8 cellular contexts compared by ENCODE assay signal in the genomic region with DNA sequence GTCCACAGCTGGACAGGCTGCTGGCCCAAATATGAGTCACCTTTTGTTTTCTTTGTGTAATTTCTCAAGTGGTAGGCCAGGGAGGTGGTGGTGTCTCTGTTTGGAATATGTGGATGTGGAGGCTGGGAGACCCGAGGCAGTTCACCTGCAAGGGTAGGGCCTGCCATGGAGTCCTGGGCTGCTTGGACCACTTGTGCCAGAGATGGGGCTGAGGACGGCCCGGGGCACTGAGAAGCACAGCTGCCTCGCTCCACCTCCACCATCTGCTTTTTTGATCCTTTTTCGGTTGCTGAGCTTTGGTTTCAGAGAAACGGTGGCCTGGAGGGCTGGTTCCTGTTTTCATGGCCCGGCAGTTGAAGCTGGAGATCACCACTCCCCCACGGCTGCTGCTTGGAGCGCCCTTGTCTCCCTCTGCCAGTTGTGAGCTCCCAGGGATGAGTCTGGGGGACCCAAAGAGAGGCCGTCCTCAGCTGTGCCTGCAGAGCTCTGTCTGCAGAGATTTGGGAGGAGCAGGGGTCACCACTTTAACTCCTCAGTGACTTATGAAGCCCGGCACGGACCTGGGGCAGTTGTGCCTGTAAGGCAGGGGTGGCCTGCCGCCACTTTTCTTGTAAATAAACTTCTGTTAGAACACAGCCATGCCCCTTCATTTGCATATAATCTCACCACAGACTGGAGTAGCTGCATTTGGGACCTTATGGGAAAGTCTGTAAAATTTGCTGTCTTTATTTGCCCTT. TPM values are rescaled to one million over a fixed set of nuclear protein-coding genes. Genes with fewer than 3 reads are reported as not detected.
DNase-seq lines count a peak whose midpoint lies in the region; ATAC-seq and TF ChIP-seq lines count a peak whose summit lies in the region.

No MANE protein-coding gene starts in this region.

- 63 to 69% (median 66%) methylated on average over 10 to 13 of the region's 13 CpGs for WGBS in heart left ventricle, 4 donors

- H3K4me1 ChIP-seq in heart left ventricle = peaks cover 10 to 86% (median 54%) of the 10 kb centered on the region in 12 donors

- no peak for TF ChIP-seq CTCF in heart left ventricle (IDR thresholded peaks at IDR 0.05)

- H3K4me3 Mint-ChIP-seq in T-cell = peak overlapping the region in 1 of 3 donors; percentile 48

- no peak for TF ChIP-seq POLR2A in heart left ventricle (IDR thresholded peaks at IDR 0.05)

- H3K27me3 ChIP-seq in heart left ventricle = no peaks in the 10 kb centered on the region

- H3K4me1 Mint-ChIP-seq in T-cell = peaks cover 58 to 75% (median 64%) of the 10 kb centered on the region in 3 donors

- peaks cover 17% of the 10 kb centered on the region for H3K36me3 Mint-ChIP-seq in T-cell

- no peaks in the 10 kb centered on the region for H3K9me3 ChIP-seq in heart left ventricle

- no peak overlapping the region for H3K4me3 ChIP-seq in heart left ventricle

- H3K27ac Mint-ChIP-seq in T-cell = peak overlapping the region; percentile 98 to 99

- POLR2A ChIA-PET in T-cell (lab: Charles Lee) = no interaction called here

- no peaks in the 10 kb centered on the region for H3K9me3 Mint-ChIP-seq in T-cell

- CTCF ChIA-PET in T-cell (lab: Charles Lee) = interaction anchor here (0.5 to 1.4 kb wide), 8 partner anchors 34 to 340 kb away, joined by 3 to 6 read pairs (median 4); no protein-coding TSS in a partner anchor

- peaks cover 0 to 32% (median 10%) of the 10 kb centered on the region in 9 donors for H3K36me3 ChIP-seq in heart left ventricle

- intact Hi-C loops in heart left ventricle (cut with DNase I) = no loop called here

- H3K27me3 Mint-ChIP-seq in T-cell = no peaks in the 10 kb centered on the region

- DNase-seq in CMK (ENCODE audit: low read depth) = peak; percentile 52
- peak; percentile 73 for DNase-seq in GM19240 (ENCODE audit: insufficient read length, low spot score)
- peak in 1 of 34 experiments; percentile 34 for DNase-seq in T-cell
- DNase-seq in heart left ventricle = peak in 2 of 5 donors; percentile 45 to 65
- no peak for DNase-seq in HuH-7.5 (ENCODE audit: low spot score)
- DNase-seq in activated CD4-positive, CD25-positive, alpha-beta regulatory T cell treated with anti-CD3 and anti-CD28 coated beads, Interleukin-2, amount 50 U/mL, for 72 hours = no peak
- no peak for DNase-seq in HK-2 (ENCODE audit: unreplicated experiment)

- H3K27ac ChIP-seq in heart left ventricle = peak overlapping the region in 11 of 12 donors; percentile 5 to 88 (median 61)

- ATAC-seq in HG03196 (IDR thresholded peaks at IDR 0.05; ENCODE audit: unreplicated experiment) (peak; percentile 34), T-cell (replicated peaks in 1 of 4) (no peak), heart left ventricle (no peak)

RNA-seq across cellular contexts. Expression of gene TTC7A, which starts 42.2 kb away (rescaled TPM):
- total RNA-seq in T-cell (10 to 100 TPM; 38.9 to 52.6 (median 43.7) TPM), heart left ventricle (10 to 100 TPM in 2 of 9 donors, 1 to 10 TPM in 7; 5.6 to 18.5 (median 8.1) TPM)
- 1 to 10 TPM; 7.2 TPM for polyA plus RNA-seq in heart left ventricle

Comparison
In these comparisons a context has a peak if more than half of its experiments do, and no peak if none do; other contexts are left out.
1. DNase-seq: peak in CMK (single experiment) and GM19240 (single experiment); none in HuH-7.5 (single experiment), activated CD4-positive, CD25-positive, alpha-beta regulatory T cell treated with anti-CD3 and anti-CD28 coated beads, Interleukin-2, amount 50 U/mL, for 72 hours (single experiment) and HK-2 (single experiment).